33 cellular contexts compared by ENCODE assay signal in genomic region chr22:49623176-49623575, GRCh38.
"Had no signal": no experiment of that assay in that cellular context is flagged by ENCODE, and none has a peak within 500 bp of the region (broad histone marks: within the 10 kb centered on the region; RNA-seq: fewer than 3 reads in every experiment).

No MANE protein-coding gene starts in this region.

- H3K36me3 Mint-ChIP-seq: activated CD8-positive, alpha-beta memory T cell treated with anti-CD3 and anti-CD28 coated beads, Interleukin-2, amount 10 ng/mL, durations not matched to agents 7 days and 5 days had no signal

- H3K36me3 ChIP-seq: brain microvascular endothelial cell, MG63, WERI-Rb-1 had no signal

- H3K9me3 ChIP-seq: MG63 had no signal

- H3K27ac ChIP-seq: brain microvascular endothelial cell, WERI-Rb-1 had no signal

- H3K4me3 Mint-ChIP-seq: activated CD4-positive, alpha-beta memory T cell treated with anti-CD3 and anti-CD28 coated beads, Interleukin-2, amount 10 ng/mL, durations not matched to agents 7 days and 5 days; activated CD8-positive, alpha-beta memory T cell treated with anti-CD3 and anti-CD28 coated beads, Interleukin-2, amount 10 ng/mL, durations not matched to agents 7 days and 5 days; activated naive CD4-positive, alpha-beta T cell treated with anti-CD3 and anti-CD28 coated beads, Interleukin-2, amount 50 U/mL, for 24 hours; activated T-cell treated with anti-CD3 and anti-CD28 coated beads, Interleukin-2, amount 50 U/mL, for 72 hours; activated T-helper 17 cell treated with anti-CD3 and anti-CD28 coated beads, Interleukin-2, amount 50 U/mL, for 72 hours; central memory CD8-positive, alpha-beta T cell had no signal

- DNase-seq: activated CD4-positive, alpha-beta memory T cell treated with anti-CD3 and anti-CD28 coated beads, Interleukin-2, amount 10 ng/mL, durations not matched to agents 7 days and 5 days; activated CD4-positive, alpha-beta T cell treated with anti-CD3 and anti-CD28 coated beads for 1 hour; activated CD4-positive, alpha-beta T cell treated with anti-CD3 and anti-CD28 coated beads for 48 hours; activated CD4-positive, CD25-positive, alpha-beta regulatory T cell; activated CD8-positive, alpha-beta memory T cell treated with anti-CD3 and anti-CD28 coated beads for 24 hours; activated CD8-positive, alpha-beta memory T cell treated with anti-CD3 and anti-CD28 coated beads, Interleukin-2, amount 10 ng/mL, durations not matched to agents 7 days and 5 days; activated effector memory CD4-positive, alpha-beta T cell treated with anti-CD3 and anti-CD28 coated beads, Interleukin-2, amount 50 U/mL, for 16 hours; activated naive CD4-positive, alpha-beta T cell treated with Interleukin-2 at 50 U/mL for 16 hours; activated T-cell treated with anti-CD3 and anti-CD28 coated beads, Interleukin-2, amount 50 U/mL, for 1 hour; activated T-cell treated with anti-CD3 and anti-CD28 coated beads, Interleukin-2, amount 50 U/mL, for 72 hours; anterior cingulate cortex; brain microvascular endothelial cell; Kasumi-1; KG1; MG63; NCI-H1048; NCI-H1105 treated with DMSO at 0.1 percent for 48 hours; NCI-H1436; NCI-H1694; NCI-H1930; NCI-H2081 treated with DMSO at 0.1 percent for 48 hours; NCI-H226; NCI-H446 treated with DMSO at 0.1 percent for 48 hours; NCI-H524; NCI-H69; NCI-H82; SW 1271; T1000; WERI-Rb-1 had no signal

- H3K27me3 Mint-ChIP-seq: activated CD4-positive, alpha-beta memory T cell treated with anti-CD3 and anti-CD28 coated beads, Interleukin-2, amount 10 ng/mL, durations not matched to agents 7 days and 5 days; activated CD8-positive, alpha-beta memory T cell treated with anti-CD3 and anti-CD28 coated beads, Interleukin-2, amount 10 ng/mL, durations not matched to agents 7 days and 5 days; activated naive CD4-positive, alpha-beta T cell treated with anti-CD3 and anti-CD28 coated beads, Interleukin-2, amount 50 U/mL, for 24 hours; activated T-helper 17 cell treated with anti-CD3 and anti-CD28 coated beads, Interleukin-2, amount 50 U/mL, for 72 hours; central memory CD8-positive, alpha-beta T cell had no signal

- H3K27me3 ChIP-seq: brain microvascular endothelial cell had no signal

- ATAC-seq: activated CD8-positive, alpha-beta memory T cell treated with anti-CD3 and anti-CD28 coated beads, Interleukin-2, amount 10 ng/mL, durations not matched to agents 7 days and 5 days; activated T-cell treated with anti-CD3 and anti-CD28 coated beads, Interleukin-2, amount 50 U/mL, for 72 hours; activated T-helper 17 cell treated with anti-CD3 and anti-CD28 coated beads, Interleukin-2, amount 50 U/mL, for 72 hours; Panc1 had no signal

- H3K9me3 Mint-ChIP-seq: activated CD4-positive, alpha-beta memory T cell treated with anti-CD3 and anti-CD28 coated beads, Interleukin-2, amount 10 ng/mL, durations not matched to agents 7 days and 5 days; activated naive CD4-positive, alpha-beta T cell treated with anti-CD3 and anti-CD28 coated beads, Interleukin-2, amount 50 U/mL, for 24 hours; activated T-cell treated with anti-CD3 and anti-CD28 coated beads, Interleukin-2, amount 50 U/mL, for 72 hours; activated T-helper 17 cell treated with anti-CD3 and anti-CD28 coated beads, Interleukin-2, amount 50 U/mL, for 72 hours; central memory CD8-positive, alpha-beta T cell had no signal

- H3K27ac Mint-ChIP-seq: activated CD4-positive, alpha-beta memory T cell treated with anti-CD3 and anti-CD28 coated beads, Interleukin-2, amount 10 ng/mL, durations not matched to agents 7 days and 5 days; activated CD8-positive, alpha-beta memory T cell treated with anti-CD3 and anti-CD28 coated beads, Interleukin-2, amount 10 ng/mL, durations not matched to agents 7 days and 5 days; activated naive CD4-positive, alpha-beta T cell treated with anti-CD3 and anti-CD28 coated beads, Interleukin-2, amount 50 U/mL, for 24 hours; activated T-cell treated with anti-CD3 and anti-CD28 coated beads, Interleukin-2, amount 50 U/mL, for 72 hours; activated T-helper 17 cell treated with anti-CD3 and anti-CD28 coated beads, Interleukin-2, amount 50 U/mL, for 72 hours had no signal

- H3K4me3 ChIP-seq: MG63 had no signal
